Comparison of ENCODE assay signal across 8 cellular contexts in the genomic region with DNA sequence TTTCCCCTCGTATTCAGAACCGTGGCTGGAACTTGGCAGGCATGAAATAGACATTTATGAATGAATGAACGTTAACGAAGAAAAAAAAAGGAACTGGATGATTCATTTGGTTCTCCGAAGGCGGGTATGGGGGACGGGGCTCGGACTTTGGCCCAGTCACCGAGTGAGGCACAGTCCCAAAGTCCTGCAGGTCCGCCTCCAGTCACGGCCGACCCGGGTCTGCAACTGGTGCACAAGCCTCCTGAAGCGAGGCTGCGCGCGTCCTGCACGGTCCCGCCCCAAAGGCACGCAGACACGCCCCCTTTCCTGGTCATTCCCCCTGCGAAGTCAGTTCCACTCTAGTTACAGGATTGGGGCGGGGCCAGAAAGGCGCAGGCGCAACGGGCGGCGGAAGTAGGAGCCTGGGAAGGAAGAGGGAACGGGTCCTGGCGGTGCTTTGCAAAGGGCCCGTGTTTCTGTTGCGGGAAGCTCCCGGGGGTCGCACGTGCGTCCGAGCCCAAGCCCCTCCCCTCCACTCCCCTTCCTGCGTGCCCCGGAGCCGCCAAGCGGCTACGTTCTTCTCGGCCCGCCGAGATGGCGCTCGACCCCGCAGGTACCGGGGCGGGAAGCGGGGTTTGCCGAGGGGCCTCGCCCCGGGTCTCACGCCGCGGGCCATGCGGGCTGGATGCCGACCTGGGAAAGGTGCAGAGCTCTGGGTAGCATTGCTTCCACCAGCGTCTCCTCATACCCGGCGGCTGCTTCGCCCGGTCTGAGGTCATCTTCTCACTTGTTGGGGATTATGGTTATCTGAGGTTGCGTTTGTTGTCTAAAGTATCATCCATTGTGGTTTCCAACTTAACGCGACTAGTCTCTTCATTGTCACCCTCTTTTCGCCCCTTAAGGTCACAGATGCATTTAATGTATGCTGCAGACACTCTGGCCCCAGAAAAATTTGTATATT. TPM values are rescaled to one million over a fixed set of nuclear protein-coding genes. Genes with fewer than 3 reads are reported as not detected.
DNase-seq lines count a peak whose midpoint lies in the region; ATAC-seq and TF ChIP-seq lines count a peak whose summit lies in the region.

A gene with protein sequence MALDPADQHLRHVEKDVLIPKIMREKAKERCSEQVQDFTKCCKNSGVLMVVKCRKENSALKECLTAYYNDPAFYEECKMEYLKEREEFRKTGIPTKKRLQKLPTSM (plus strand): TSS at position 399 of the 940 bp plus-strand sequence. CDS start 175 bp downstream, at position 574.

- in situ Hi-C loops in KBM-7 (cut with MboI; ENCODE audit: low pct_unique_long_range_greater_than_20kb, low sequenced_read_pairs): no loop called here

- no peaks in the 10 kb centered on the region for H3K27me3 Mint-ChIP-seq in activated T-cell treated with anti-CD3 and anti-CD28 coated beads, Interleukin-2, amount 50 U/mL, for 24 hours

- DNase-seq in DMS153 treated with DMSO at 0.1 percent for 48 hours (lab: John Stamatoyannopoulos, UW; ENCODE audit: unreplicated experiment) (peak; percentile 57), KBM-7 (peak; percentile 97), erythroblast (lab: John Stamatoyannopoulos, UW) (peak; percentile 94)
- peak; percentile 97 for DNase-seq in activated T-cell treated with anti-CD3 and anti-CD28 coated beads, Interleukin-2, amount 50 U/mL, for 24 hours
- DNase-seq in stimulated activated CD8-positive, alpha-beta memory T cell treated with anti-CD3 and anti-CD28 coated beads, Interleukin-7, amount 100 ng/mL, for 1 hour (ENCODE audit: low read depth in 2 of 2): peak; percentile 82 to 84

- H3K9me3 ChIP-seq in mucosa of stomach (ENCODE audit: control insufficient read depth, low read length): no peaks in the 10 kb centered on the region

- peaks cover 2% of the 10 kb centered on the region for H3K9me3 Mint-ChIP-seq in activated T-cell treated with anti-CD3 and anti-CD28 coated beads, Interleukin-2, amount 50 U/mL, for 24 hours

- no peaks in the 10 kb centered on the region for H3K36me3 ChIP-seq in mucosa of stomach (ENCODE audit: control insufficient read depth, insufficient read depth, low read length)

- H3K4me1 ChIP-seq in mucosa of stomach (ENCODE audit: control insufficient read depth, insufficient read depth, low read length): peaks cover 7% of the 10 kb centered on the region

- peak; percentile 100 for ATAC-seq in GM21717 (IDR thresholded peaks at IDR 0.05; ENCODE audit: unreplicated experiment)

- peaks cover 30% of the 10 kb centered on the region for H3K36me3 Mint-ChIP-seq in activated T-cell treated with anti-CD3 and anti-CD28 coated beads, Interleukin-2, amount 50 U/mL, for 24 hours (ENCODE audit: low read depth)

- H3K27me3 ChIP-seq in mucosa of stomach (ENCODE audit: control insufficient read depth, insufficient read depth, low read length): no peaks in the 10 kb centered on the region

- peak within 1 kb of the TSS; percentile 98 for H3K9ac ChIP-seq in mucosa of stomach (ENCODE audit: low read length)

- peak within 1 kb of the TSS; percentile 91 for H3K4me3 Mint-ChIP-seq in activated T-cell treated with anti-CD3 and anti-CD28 coated beads, Interleukin-2, amount 50 U/mL, for 24 hours

- H3K4me3 ChIP-seq in mucosa of stomach (ENCODE audit: low read length): peak within 1 kb of the TSS; percentile 93

- peak; percentile 90 for TF ChIP-seq POLR2A in erythroblast (IDR thresholded peaks at IDR 0.05; ENCODE audit: low read length)

- H3K4me1 Mint-ChIP-seq in activated T-cell treated with anti-CD3 and anti-CD28 coated beads, Interleukin-2, amount 50 U/mL, for 24 hours (ENCODE audit: low read depth): peaks cover 57% of the 10 kb centered on the region

- H3K27ac Mint-ChIP-seq in activated T-cell treated with anti-CD3 and anti-CD28 coated beads, Interleukin-2, amount 50 U/mL, for 24 hours: peak within 1 kb of the TSS; percentile 98

TF ChIP-seq in PFSK-1, 5 proteins besides CTCF, POLR2A, EP300 and RAD21:
- TF ChIP-seq POLR2AphosphoS5 (IDR thresholded peaks at IDR 0.05; ENCODE audit: low read depth, low read length) (peak; percentile 93), TAF1 (IDR thresholded peaks at IDR 0.05; ENCODE audit: borderline replicate concordance, insufficient read depth, low read length) (peak; percentile 78), SIN3A (IDR thresholded peaks at IDR 0.05; ENCODE audit: borderline replicate concordance, insufficient read depth, low read length) (no peak), FOXP2 (optimal IDR thresholded peaks at IDR 0.05; ENCODE audit: borderline replicate concordance, extremely low read depth, extremely low read length, insufficient read depth) (peak; percentile 54)
- TF ChIP-seq, protein P1, sequence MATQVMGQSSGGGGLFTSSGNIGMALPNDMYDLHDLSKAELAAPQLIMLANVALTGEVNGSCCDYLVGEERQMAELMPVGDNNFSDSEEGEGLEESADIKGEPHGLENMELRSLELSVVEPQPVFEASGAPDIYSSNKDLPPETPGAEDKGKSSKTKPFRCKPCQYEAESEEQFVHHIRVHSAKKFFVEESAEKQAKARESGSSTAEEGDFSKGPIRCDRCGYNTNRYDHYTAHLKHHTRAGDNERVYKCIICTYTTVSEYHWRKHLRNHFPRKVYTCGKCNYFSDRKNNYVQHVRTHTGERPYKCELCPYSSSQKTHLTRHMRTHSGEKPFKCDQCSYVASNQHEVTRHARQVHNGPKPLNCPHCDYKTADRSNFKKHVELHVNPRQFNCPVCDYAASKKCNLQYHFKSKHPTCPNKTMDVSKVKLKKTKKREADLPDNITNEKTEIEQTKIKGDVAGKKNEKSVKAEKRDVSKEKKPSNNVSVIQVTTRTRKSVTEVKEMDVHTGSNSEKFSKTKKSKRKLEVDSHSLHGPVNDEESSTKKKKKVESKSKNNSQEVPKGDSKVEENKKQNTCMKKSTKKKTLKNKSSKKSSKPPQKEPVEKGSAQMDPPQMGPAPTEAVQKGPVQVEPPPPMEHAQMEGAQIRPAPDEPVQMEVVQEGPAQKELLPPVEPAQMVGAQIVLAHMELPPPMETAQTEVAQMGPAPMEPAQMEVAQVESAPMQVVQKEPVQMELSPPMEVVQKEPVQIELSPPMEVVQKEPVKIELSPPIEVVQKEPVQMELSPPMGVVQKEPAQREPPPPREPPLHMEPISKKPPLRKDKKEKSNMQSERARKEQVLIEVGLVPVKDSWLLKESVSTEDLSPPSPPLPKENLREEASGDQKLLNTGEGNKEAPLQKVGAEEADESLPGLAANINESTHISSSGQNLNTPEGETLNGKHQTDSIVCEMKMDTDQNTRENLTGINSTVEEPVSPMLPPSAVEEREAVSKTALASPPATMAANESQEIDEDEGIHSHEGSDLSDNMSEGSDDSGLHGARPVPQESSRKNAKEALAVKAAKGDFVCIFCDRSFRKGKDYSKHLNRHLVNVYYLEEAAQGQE (IDR thresholded peaks at IDR 0.05; ENCODE audit: insufficient read depth in 1 of 2, low read depth in 2 of 2, low read length in 2 of 2): no peak

RNA-seq across cellular contexts. Expression of the gene that starts here (rescaled TPM):
- polyA plus RNA-seq in PFSK-1 (2012; ENCODE audit: insufficient read length, low read depth): 25.9 TPM

Comparison
In these comparisons a context has a peak if more than half of its experiments do, and no peak if none do; other contexts are left out.
1. Peak in every context shown above with its lines: DNase-seq, ATAC-seq and H3K4me3 ChIP-seq.